Comparison of ENCODE assay signal across 10 cellular contexts in genomic region chr10:60444494-60445064, GRCh38. TPM values are rescaled to one million over a fixed set of nuclear protein-coding genes. Genes with fewer than 3 reads are reported as not detected.
DNase-seq lines count a peak whose midpoint lies in the region; ATAC-seq, FAIRE-seq and TF ChIP-seq lines count a peak whose summit lies in the region.
"Had no signal": no experiment of that assay in that cellular context is flagged by ENCODE, and none has a peak within 500 bp of the region (broad histone marks: within the 10 kb centered on the region; RNA-seq: fewer than 3 reads in every experiment).

No MANE protein-coding gene starts in this region.

- peak; percentile 97 for FAIRE-seq in A204.1 (lab: Jason Lieb, UNC)
- no peak for FAIRE-seq in keratinocyte (lab: Jason Lieb, UNC)
- FAIRE-seq: GM18507 had no signal

- no peak for ATAC-seq in T-helper 17 cell
- no peak for ATAC-seq in esophagus mucosa
- no peak for ATAC-seq in HG02884 (IDR thresholded peaks at IDR 0.05; ENCODE audit: unreplicated experiment)
- ATAC-seq in effector memory CD8-positive, alpha-beta T cell (replicated peaks) = no peak

- H3K27me3 Mint-ChIP-seq in T-helper 17 cell = no peaks in the 10 kb centered on the region
- no peaks in the 10 kb centered on the region for H3K27me3 Mint-ChIP-seq in effector memory CD8-positive, alpha-beta T cell

- H3K4me1 Mint-ChIP-seq in T-helper 17 cell = peaks cover 14% of the 10 kb centered on the region
- peaks cover 5 to 13% of the 10 kb centered on the region in 2 donors for H3K4me1 Mint-ChIP-seq in effector memory CD8-positive, alpha-beta T cell (ENCODE audit: low read depth in 2 of 2)

- H3K4me2 ChIP-seq in GM23248 (ENCODE audit: unreplicated experiment) (no peak overlapping the region), keratinocyte (ENCODE audit: control insufficient read depth, extremely low read depth, insufficient read depth, low read depth, low read length) (no peak overlapping the region)

- H3K27ac ChIP-seq in GM23248 = no peak overlapping the region
- H3K27ac ChIP-seq in keratinocyte (ENCODE audit: control insufficient read depth, insufficient read depth, low read length) = no peak overlapping the region
- H3K27ac ChIP-seq: SJSA1 had no signal

- H3K4me3 ChIP-seq in GM23248 (no peak overlapping the region), keratinocyte (ENCODE audit: control insufficient read depth in 2 of 3, extremely low read depth in 1 of 3, insufficient read depth in 2 of 3, low read depth in 1 of 3, low read length in 3 of 3) (no peak overlapping the region)
- H3K4me3 ChIP-seq: SJSA1 had no signal

- no peaks in the 10 kb centered on the region for H3K9me2 ChIP-seq in GM23248 (ENCODE audit: insufficient read depth)

- 45 to 55% methylated on average over 1 of the region's 1 CpG for WGBS in GM23248 (ENCODE audit: low coverage in 1 of 2, low lambda C conversion rate in 2 of 2, missing lambda C conversion rate in 2 of 2), 2 experiments

- H3K4me1 ChIP-seq in GM23248 (ENCODE audit: insufficient read depth) (peaks cover 20% of the 10 kb centered on the region), keratinocyte (ENCODE audit: control insufficient read depth, extremely low read depth, insufficient read depth, low read length) (peaks cover 10% of the 10 kb centered on the region)

- no peaks in the 10 kb centered on the region for H3K36me3 Mint-ChIP-seq in T-helper 17 cell (ENCODE audit: low read depth)
- no peaks in the 10 kb centered on the region for H3K36me3 Mint-ChIP-seq in effector memory CD8-positive, alpha-beta T cell (ENCODE audit: insufficient read depth)

- in situ Hi-C loops in GM23248 (cut with MboI) = loop anchor here (5.0 to 25.0 kb wide), 2 partner anchors 208 to 807 kb away; no protein-coding TSS in a partner anchor

- no peaks in the 10 kb centered on the region for H3K36me3 ChIP-seq in GM23248 (ENCODE audit: low read depth)
- H3K36me3 ChIP-seq in keratinocyte (ENCODE audit: control insufficient read depth in 2 of 2, extremely low read depth in 1 of 2, insufficient read depth in 2 of 2, low read length in 2 of 2) = no peaks in the 10 kb centered on the region
- H3K36me3 ChIP-seq: SJSA1 had no signal

- H3K9me3 ChIP-seq in GM23248 (ENCODE audit: low read depth) = no peaks in the 10 kb centered on the region
- no peaks in the 10 kb centered on the region for H3K9me3 ChIP-seq in T-helper 17 cell (ENCODE audit: control insufficient read depth, low read length, poor library complexity, severe bottlenecking)
- H3K9me3 ChIP-seq in keratinocyte (ENCODE audit: control insufficient read depth, low read depth, low read length) = no peaks in the 10 kb centered on the region
- H3K9me3 ChIP-seq: SJSA1 had no signal

- no peak overlapping the region for H3K4me3 Mint-ChIP-seq in T-helper 17 cell
- no peak overlapping the region for H3K4me3 Mint-ChIP-seq in effector memory CD8-positive, alpha-beta T cell

- H3F3A ChIP-seq in GM23248 (ENCODE audit: insufficient read depth) = 0 out of 2 replicates have a peak, but pooled peaks cover 6% of the 10 kb centered on the region

- DNase-seq in GM23248 = peak; percentile 52
- DNase-seq in T-helper 17 cell = no peak
- DNase-seq in keratinocyte (ENCODE audit: low read depth, low spot score) = no peak
- DNase-seq in D341Med (ENCODE audit: low spot score) = no peak
- no peak for DNase-seq in effector memory CD8-positive, alpha-beta T cell

- H3K9ac ChIP-seq in GM23248 (no peak overlapping the region), keratinocyte (ENCODE audit: control insufficient read depth, extremely low read depth, insufficient read depth, low read length) (no peak overlapping the region)

- H4K20me1 ChIP-seq in GM23248 (ENCODE audit: insufficient read depth) (no peaks in the 10 kb centered on the region), keratinocyte (ENCODE audit: control insufficient read depth, extremely low read depth, insufficient read depth, low read length) (no peaks in the 10 kb centered on the region)

- H3K79me2 ChIP-seq in GM23248 (ENCODE audit: insufficient read depth) (no peaks in the 10 kb centered on the region), keratinocyte (ENCODE audit: control insufficient read depth, insufficient read depth, low read length) (no peaks in the 10 kb centered on the region)

- no peaks in the 10 kb centered on the region for H3K9me1 ChIP-seq in keratinocyte (ENCODE audit: control insufficient read depth, extremely low read depth, insufficient read depth, low read length)

- TF ChIP-seq CTCF in keratinocyte (optimal IDR thresholded peaks at IDR 0.05 in 1 of 3, IDR thresholded peaks at IDR 0.05 in 1 of 3, conservative IDR thresholded peaks at IDR 0.05 in 1 of 3; ENCODE audit: extremely low read depth in 1 of 3, insufficient read depth in 2 of 3, low read length in 3 of 3) = peak in 2 of 3 experiments; percentile 36 to 53

- H3K9me3 Mint-ChIP-seq in effector memory CD8-positive, alpha-beta T cell = no peaks in the 10 kb centered on the region

- H3K27ac Mint-ChIP-seq in T-helper 17 cell = peak overlapping the region; percentile 51
- no peak overlapping the region for H3K27ac Mint-ChIP-seq in effector memory CD8-positive, alpha-beta T cell

- H3K27me3 ChIP-seq in GM23248 (replicated peaks; ENCODE audit: insufficient read depth) = no peaks in the 10 kb centered on the region
- no peaks in the 10 kb centered on the region for H3K27me3 ChIP-seq in keratinocyte (ENCODE audit: control insufficient read depth, extremely low read depth, insufficient read depth, low read length)
- H3K27me3 ChIP-seq: SJSA1 had no signal

- dilution Hi-C loops in keratinocyte (cut with MboI; ENCODE audit: extremely low pct_ligation_motif_present, low sequenced_read_pairs) = loop anchor here (10.0 to 25.0 kb wide), 2 partner anchors 190 to 332 kb away; no protein-coding TSS in a partner anchor

- H2AFZ ChIP-seq in GM23248 (no peak overlapping the region), keratinocyte (ENCODE audit: control insufficient read depth, low read length) (no peak overlapping the region)

RNA-seq across cellular contexts. Expression of gene ANK3, which starts 54.9 kb away (rescaled TPM):
- total RNA-seq in GM23248 (2014; rRNA removed; shearing (Covaris generic)) = 0.54 TPM in 1 of 2 replicates, not detected in the other
- polyA plus RNA-seq in GM23248 (2016; fragmentation: Nextera tagmentation; extraction: Ambion mirVana) (0.14 and 0.75 TPM in 2 replicates), keratinocyte (8.2 to 9.1 TPM (median 8.3 TPM) in 3 replicates)
- total RNA-seq in T-helper 17 cell (10 to 100 TPM; 58.5 to 71.2 TPM), esophagus mucosa (39.1 TPM)
- polyA plus RNA-seq in keratinocyte (2011; ENCODE audit: low read depth) = 24.9 TPM
- polyA plus RNA-seq in keratinocyte (2011; cell fraction: cytosol; rRNA removed) = 4.8 and 8.0 TPM in 2 replicates
- 11.4 and 14.2 TPM in 2 replicates for polyA plus RNA-seq in keratinocyte (2011; cell fraction: nucleus; rRNA removed)
- polyA plus RNA-seq in keratinocyte (2012; ENCODE audit: low replicate concordance) = 5.9 and 7.2 TPM in 2 replicates
- polyA minus RNA-seq in keratinocyte = 8.6 to 32.0 TPM (median 27.7 TPM) in 3 replicates
- 9.8 TPM for polyA minus RNA-seq in keratinocyte (2011; cell fraction: cytosol; rRNA and poly(A)+ RNA removed)
- 23.5 and 49.6 TPM in 2 replicates for polyA minus RNA-seq in keratinocyte (2011; cell fraction: nucleus; rRNA and poly(A)+ RNA removed)

Comparison
In these comparisons a context has a peak if more than half of its experiments do, and no peak if none do; other contexts are left out.
1. RNA of gene ANK3, which starts 54.9 kb away (total RNA-seq): 58.5 to 71.2 TPM in T-helper 17 cell and 39.1 TPM in esophagus mucosa (single experiment); 0.54 TPM in GM23248; every median in the first group is over 10 times any median in the second.